9 cellular contexts compared by ENCODE assay signal in genomic region chr6:138289739-138290138, GRCh38.
DNase-seq lines count a peak whose midpoint lies in the region; ATAC-seq lines count a peak whose summit lies in the region.
"Had no signal": no experiment of that assay in that cellular context is flagged by ENCODE, and none has a peak within 500 bp of the region (broad histone marks: within the 10 kb centered on the region; RNA-seq: fewer than 3 reads in every experiment).

No MANE protein-coding gene starts in this region.

- ATAC-seq in activated naive CD4-positive, alpha-beta T cell treated with anti-CD3 and anti-CD28 coated beads, Interleukin-2, amount 50 U/mL, for 72 hours, result peak; percentile 37 to 41
- peak; percentile 37 for ATAC-seq in stimulated activated naive CD8-positive, alpha-beta T cell treated with anti-CD3 and anti-CD28 coated beads, Interleukin-15, amount 100 ng/mL, for 72 hours

- no peaks in the 10 kb centered on the region for H3K9me3 Mint-ChIP-seq in activated naive CD4-positive, alpha-beta T cell treated with anti-CD3 and anti-CD28 coated beads, Interleukin-2, amount 50 U/mL, for 72 hours
- H3K9me3 Mint-ChIP-seq in stimulated activated naive CD8-positive, alpha-beta T cell treated with anti-CD3 and anti-CD28 coated beads, Interleukin-15, amount 100 ng/mL, for 72 hours, result no peaks in the 10 kb centered on the region
- H3K9me3 Mint-ChIP-seq: activated B cell treated with CpG ODN at 0.5 μM for 24 hours had no signal

- peak overlapping the region; percentile 99 for H3K27ac ChIP-seq in epithelial cell of prostate

- H3K4me3 Mint-ChIP-seq in stimulated activated naive CD8-positive, alpha-beta T cell treated with anti-CD3 and anti-CD28 coated beads, Interleukin-15, amount 100 ng/mL, for 72 hours, result no peak overlapping the region
- H3K4me3 Mint-ChIP-seq: activated B cell treated with CpG ODN at 0.5 μM for 24 hours had no signal

- peaks cover 8% of the 10 kb centered on the region for H3K4me1 Mint-ChIP-seq in stimulated activated naive CD8-positive, alpha-beta T cell treated with anti-CD3 and anti-CD28 coated beads, Interleukin-15, amount 100 ng/mL, for 72 hours
- H3K4me1 Mint-ChIP-seq: activated B cell treated with CpG ODN at 0.5 μM for 24 hours had no signal

- H3K27ac Mint-ChIP-seq in activated naive CD4-positive, alpha-beta T cell treated with anti-CD3 and anti-CD28 coated beads, Interleukin-2, amount 50 U/mL, for 72 hours, result no peak overlapping the region
- H3K27ac Mint-ChIP-seq in stimulated activated naive CD8-positive, alpha-beta T cell treated with anti-CD3 and anti-CD28 coated beads, Interleukin-15, amount 100 ng/mL, for 72 hours, result peak overlapping the region in 1 of 2 donors; percentile 16
- H3K27ac Mint-ChIP-seq: activated B cell treated with CpG ODN at 0.5 μM for 24 hours had no signal

- no peak for DNase-seq in activated naive CD4-positive, alpha-beta T cell treated with anti-CD3 and anti-CD28 coated beads, Interleukin-2, amount 50 U/mL, for 72 hours (ENCODE audit: low spot score in 2 of 2)
- DNase-seq in activated naive CD4-positive, alpha-beta T cell treated with Interleukin-2 at 50 U/mL for 16 hours, result no peak
- DNase-seq in NCI-H187 (lab: John Stamatoyannopoulos, UW), result peak; percentile 18 to 68
- DNase-seq in epithelial cell of prostate (ENCODE audit: low read depth, low spot score), result no peak
- no peak for DNase-seq in stimulated activated naive CD8-positive, alpha-beta T cell treated with anti-CD3 and anti-CD28 coated beads, Interleukin-15, amount 100 ng/mL, for 72 hours
- no peak for DNase-seq in GOT3 (lab: John Stamatoyannopoulos, UW)
- no peak for DNase-seq in activated gamma-delta T cell treated with Interleukin-2 at 50 U/mL for 16 hours
- DNase-seq in GM19238 (ENCODE audit: insufficient read length, low spot score), result no peak
- DNase-seq: activated B cell treated with CpG ODN at 0.5 μM for 24 hours had no signal

- peaks cover 7% of the 10 kb centered on the region for H3K27me3 Mint-ChIP-seq in stimulated activated naive CD8-positive, alpha-beta T cell treated with anti-CD3 and anti-CD28 coated beads, Interleukin-15, amount 100 ng/mL, for 72 hours

- H3K36me3 Mint-ChIP-seq in activated naive CD4-positive, alpha-beta T cell treated with anti-CD3 and anti-CD28 coated beads, Interleukin-2, amount 50 U/mL, for 72 hours, result no peaks in the 10 kb centered on the region

Comparison
In these comparisons a context has a peak if more than half of its experiments do, and no peak if none do; other contexts are left out.
1. DNase-seq: peak in NCI-H187 (2 of 2); none in activated naive CD4-positive, alpha-beta T cell treated with anti-CD3 and anti-CD28 coated beads, Interleukin-2, amount 50 U/mL, for 72 hours (0 of 2), activated naive CD4-positive, alpha-beta T cell treated with Interleukin-2 at 50 U/mL for 16 hours (single experiment), epithelial cell of prostate (single experiment), stimulated activated naive CD8-positive, alpha-beta T cell treated with anti-CD3 and anti-CD28 coated beads, Interleukin-15, amount 100 ng/mL, for 72 hours (0 of 2), GOT3 (single experiment), activated gamma-delta T cell treated with Interleukin-2 at 50 U/mL for 16 hours (single experiment) and GM19238 (single experiment).